ENCODE assay signal across 14 cellular contexts in genomic region chr5:84885479-84886258, GRCh38.
DNase-seq lines count a peak whose midpoint lies in the region; ATAC-seq, FAIRE-seq and TF ChIP-seq lines count a peak whose summit lies in the region.
"Had no signal": no experiment of that assay in that cellular context is flagged by ENCODE, and none has a peak within 500 bp of the region (broad histone marks: within the 10 kb centered on the region; RNA-seq: fewer than 3 reads in every experiment).

No MANE protein-coding gene starts in this region.

- POLR2A ChIA-PET in AG04450 (lab: Yijun Ruan, JAX), result no interaction called here

- H3K9me3 ChIP-seq in AG04450 (ENCODE audit: control insufficient read depth, insufficient read depth, low read length) (no peaks in the 10 kb centered on the region), hepatocyte (ENCODE audit: low read depth) (no peaks in the 10 kb centered on the region)
- H3K9me3 ChIP-seq: thyroid gland had no signal

- no peak for FAIRE-seq in frontal cortex (lab: Jason Lieb, UNC)
- FAIRE-seq: colon had no signal

- no peaks in the 10 kb centered on the region for H3K36me3 ChIP-seq in hepatocyte (replicated peaks; ENCODE audit: insufficient read depth, low read depth)
- H3K36me3 ChIP-seq: thyroid gland, WERI-Rb-1 had no signal

- no peak overlapping the region for H2AFZ ChIP-seq in hepatocyte

- no peak for ATAC-seq in GM19455 (IDR thresholded peaks at IDR 0.05; ENCODE audit: unreplicated experiment)
- ATAC-seq: SK-N-SH treated with all-trans-retinoic acid at 6 μM for 48 hours had no signal

- peak; percentile 51 for DNase-seq in AG04450 (ENCODE audit: low read depth, low spot score)
- DNase-seq in NCI-H69 (lab: John Stamatoyannopoulos, UW), result peak; percentile 85
- DNase-seq in dedifferentiated amniotic fluid mesenchymal stem cell (ENCODE audit: extremely low spot score), result peak; percentile 80
- DNase-seq in hepatocyte (ENCODE audit: low spot score), result peak; percentile 35
- DNase-seq in SK-N-DZ (ENCODE audit: low spot score), result no peak
- no peak for DNase-seq in activated naive CD4-positive, alpha-beta T cell (lab: John Stamatoyannopoulos, UW)
- no peak for DNase-seq in frontal cortex (ENCODE audit: low spot score in 2 of 2)
- DNase-seq: activated naive CD4-positive, alpha-beta T cell treated with anti-CD3 and anti-CD28 coated beads for 36 hours; Calu3; thyroid gland; WERI-Rb-1 had no signal

- H3K79me2 ChIP-seq in hepatocyte, result no peaks in the 10 kb centered on the region

- H3K27me3 ChIP-seq in AG04450 (ENCODE audit: control insufficient read depth, insufficient read depth, low read length) (no peaks in the 10 kb centered on the region), hepatocyte (no peaks in the 10 kb centered on the region)
- H3K27me3 ChIP-seq: thyroid gland had no signal

- 69% methylated on average over 1 of the region's 1 CpG for WGBS in hepatocyte (ENCODE audit: low lambda C conversion rate, missing lambda C conversion rate)

- no peak overlapping the region for H3K4me2 ChIP-seq in hepatocyte

- H3K27ac ChIP-seq in AG04450 (ENCODE audit: low read depth, low read length) (no peak overlapping the region), hepatocyte (peak overlapping the region; percentile 25)
- H3K27ac ChIP-seq: thyroid gland, WERI-Rb-1 had no signal

- CTCF ChIA-PET in AG04450 (lab: Charles Lee), result interaction anchor here (0.6 to 1.3 kb wide), 2 partner anchors 8 to 1168 kb away, joined by 3 to 4 read pairs; no protein-coding TSS in a partner anchor

- H3K4me1 ChIP-seq in hepatocyte (ENCODE audit: insufficient read depth), result peaks cover 9% of the 10 kb centered on the region
- H3K4me1 ChIP-seq: thyroid gland had no signal

- no peaks in the 10 kb centered on the region for H3K9me2 ChIP-seq in hepatocyte (replicated peaks; ENCODE audit: insufficient read depth)

- H3K4me3 ChIP-seq in AG04450 (ENCODE audit: low read depth, low read length), result no peak overlapping the region
- H3K4me3 ChIP-seq in hepatocyte, result no peak overlapping the region
- H3K4me3 ChIP-seq: thyroid gland had no signal

- no peaks in the 10 kb centered on the region for H4K20me1 ChIP-seq in hepatocyte (ENCODE audit: insufficient read depth, poor library complexity, severe bottlenecking)

- TF ChIP-seq CTCF in AG04450 (IDR thresholded peaks at IDR 0.05; ENCODE audit: low read depth, low read length) (no peak), hepatocyte (IDR thresholded peaks at IDR 0.05; ENCODE audit: poor library complexity) (no peak)

Comparison
In these comparisons a context has a peak if more than half of its experiments do, and no peak if none do; other contexts are left out.
1. DNase-seq: peak in AG04450 (single experiment), NCI-H69 (single experiment), dedifferentiated amniotic fluid mesenchymal stem cell (single experiment) and hepatocyte (single experiment); none in SK-N-DZ (single experiment), activated naive CD4-positive, alpha-beta T cell (0 of 4) and frontal cortex (0 of 2).